1 cellular context compared by ENCODE assay signal in genomic region chr4:53039741-53040458, GRCh38.
TF ChIP-seq lines count a peak whose summit lies in the region.

No MANE protein-coding gene starts in this region.

TF ChIP-seq in K562, 482 proteins besides CTCF, POLR2A, EP300 and RAD21 (continued from another document and continues in another):
- TF ChIP-seq TAL1 (IDR thresholded peaks at IDR 0.05) (peak; percentile 84), KAT7 (CRISPR knock-in tag; IDR thresholded peaks at IDR 0.05; ENCODE audit: borderline replicate concordance) (no peak), SMARCA4 (IDR thresholded peaks at IDR 0.05) (peak; percentile 85), ESRRB (CRISPR knock-in tag; IDR thresholded peaks at IDR 0.05; ENCODE audit: borderline replicate concordance) (no peak), MTA2 (IDR thresholded peaks at IDR 0.05; ENCODE audit: low read depth) (peak; percentile 72), NCOR1 (IDR thresholded peaks at IDR 0.05) (peak; percentile 80), ZNF212 (CRISPR knock-in tag; IDR thresholded peaks at IDR 0.05) (no peak), CEBPB (tag; IDR thresholded peaks at IDR 0.05) (peak; percentile 67), JUND (IDR thresholded peaks at IDR 0.05; ENCODE audit: borderline replicate concordance, low read depth, low read length) (peak; percentile 60; the same call in 1 of the 2 replicates), JUND (tag; IDR thresholded peaks at IDR 0.05; ENCODE audit: borderline replicate concordance, low read depth, low read length) (peak; percentile 56; the same call in 2 of the 3 replicates), NR2C2 (CRISPR knock-in tag; IDR thresholded peaks at IDR 0.05) (no peak), NR2C2 (tag; IDR thresholded peaks at IDR 0.05) (no peak), ZNF717 (CRISPR knock-in tag; IDR thresholded peaks at IDR 0.05) (no peak), ARID1B (IDR thresholded peaks at IDR 0.05) (peak; percentile 92), POLR2G (IDR thresholded peaks at IDR 0.05; ENCODE audit: low read depth, low read length) (no peak), BHLHE40 (IDR thresholded peaks at IDR 0.05; ENCODE audit: low read length) (peak; percentile 27; the same call in 1 of the 2 replicates), E2F1 (CRISPR knock-in tag; IDR thresholded peaks at IDR 0.05) (no peak), PBX2 (CRISPR knock-in tag; IDR thresholded peaks at IDR 0.05; ENCODE audit: low read depth) (no peak), PBX2 (tag; conservative IDR thresholded peaks at IDR 0.05; ENCODE audit: low read depth) (peak; percentile 75), HDAC2 (IDR thresholded peaks at IDR 0.05) (0 out of 2 replicates have a peak, but pooled peaks have one; percentile 53), PTRF (tag; IDR thresholded peaks at IDR 0.05) (no peak), NFIC (IDR thresholded peaks at IDR 0.05) (peak; percentile 40; the same call in 1 of the 2 replicates), CEBPG (CRISPR knock-in tag; IDR thresholded peaks at IDR 0.05) (no peak), CEBPG (tag; conservative IDR thresholded peaks at IDR 0.05 in 1 of 2, IDR thresholded peaks at IDR 0.05 in 1 of 2) (peak in 1 of 2 experiments; percentile 84; a peak in 3 of 4 replicates), VEZF1 (CRISPR knock-in tag; IDR thresholded peaks at IDR 0.05) (0 out of 2 replicates have a peak, but pooled peaks have one; percentile 14), CBFA2T2 (conservative IDR thresholded peaks at IDR 0.05) (peak; percentile 79), STAT5A (IDR thresholded peaks at IDR 0.05; ENCODE audit: borderline replicate concordance, low read length) (peak; percentile 71), CTBP1 (IDR thresholded peaks at IDR 0.05; ENCODE audit: borderline replicate concordance) (peak; percentile 48; the same call in 1 of the 2 replicates), SREBF2 (CRISPR knock-in tag; IDR thresholded peaks at IDR 0.05) (no peak), ARID3A (IDR thresholded peaks at IDR 0.05; ENCODE audit: borderline replicate concordance, low read depth, low read length) (peak; percentile 64; the same call in 1 of the 2 replicates), ETV6 (IDR thresholded peaks at IDR 0.05; ENCODE audit: borderline replicate concordance in 1 of 2, low read depth in 2 of 2, low read length in 1 of 2) (no peak), ETV6 (CRISPR knock-in tag; IDR thresholded peaks at IDR 0.05; ENCODE audit: borderline replicate concordance) (no peak), EHMT2 (IDR thresholded peaks at IDR 0.05) (0 out of 2 replicates have a peak, but pooled peaks have one; percentile 25), ATF7 (IDR thresholded peaks at IDR 0.05) (peak; percentile 73; the same call in 1 of the 2 replicates), FOXK2 (conservative IDR thresholded peaks at IDR 0.05 in 1 of 2, IDR thresholded peaks at IDR 0.05 in 1 of 2; ENCODE audit: low read depth in 2 of 2) (peak; percentile 49 to 58; a peak in 3 of 4 replicates), SPI1 (IDR thresholded peaks at IDR 0.05; ENCODE audit: borderline replicate concordance, low read depth, low read length) (no peak), MAFG (tag; conservative IDR thresholded peaks at IDR 0.05) (0 out of 2 replicates have a peak, but pooled peaks have one; percentile 14), POLR2AphosphoS5 (IDR thresholded peaks at IDR 0.05; ENCODE audit: control insufficient read depth, insufficient read depth, low read depth, low read length) (peak; percentile 66; the same call in 1 of the 2 replicates), MEIS2 (IDR thresholded peaks at IDR 0.05; ENCODE audit: partially characterized antibody) (peak; percentile 79), NR2C1 (IDR thresholded peaks at IDR 0.05) (no peak), NR2C1 (tag; IDR thresholded peaks at IDR 0.05) (no peak), DACH1 (IDR thresholded peaks at IDR 0.05; ENCODE audit: partially characterized antibody) (peak; percentile 36), ATF3 (IDR thresholded peaks at IDR 0.05) (peak; percentile 55), ATF3 (CRISPR knock-in tag; conservative IDR thresholded peaks at IDR 0.05) (no peak), RBM25 (IDR thresholded peaks at IDR 0.05; ENCODE audit: low read depth, low read length, severe bottlenecking) (peak; percentile 45), TARDBP (IDR thresholded peaks at IDR 0.05) (0 out of 2 replicates have a peak, but pooled peaks have one; percentile 44), PHF20 (IDR thresholded peaks at IDR 0.05; ENCODE audit: partially characterized antibody) (peak; percentile 20), GTF2A2 (tag; IDR thresholded peaks at IDR 0.05) (no peak), HDAC1 (IDR thresholded peaks at IDR 0.05) (peak in 1 of 2 experiments; percentile 42; a peak in 1 of 4 replicates), CREM (IDR thresholded peaks at IDR 0.05; ENCODE audit: low read depth) (peak; percentile 68), FOXM1 (IDR thresholded peaks at IDR 0.05; ENCODE audit: low read depth) (peak; percentile 51; the same call in 1 of the 2 replicates), FOXM1 (CRISPR knock-in tag; IDR thresholded peaks at IDR 0.05; ENCODE audit: low read depth) (no peak), MYC (IDR thresholded peaks at IDR 0.05; ENCODE audit: low read depth, low read length) (peak; percentile 42), MYC (CRISPR knock-in tag; IDR thresholded peaks at IDR 0.05; ENCODE audit: borderline replicate concordance, low read depth) (no peak), LEF1 (IDR thresholded peaks at IDR 0.05) (0 out of 2 replicates have a peak, but pooled peaks have one; percentile 65), ZNF583 (CRISPR knock-in tag; IDR thresholded peaks at IDR 0.05) (no peak), CTCFL (IDR thresholded peaks at IDR 0.05; ENCODE audit: borderline replicate concordance, insufficient read depth, low read depth, low read length, poor library complexity, severe bottlenecking) (no peak)
- TF ChIP-seq, protein P1, sequence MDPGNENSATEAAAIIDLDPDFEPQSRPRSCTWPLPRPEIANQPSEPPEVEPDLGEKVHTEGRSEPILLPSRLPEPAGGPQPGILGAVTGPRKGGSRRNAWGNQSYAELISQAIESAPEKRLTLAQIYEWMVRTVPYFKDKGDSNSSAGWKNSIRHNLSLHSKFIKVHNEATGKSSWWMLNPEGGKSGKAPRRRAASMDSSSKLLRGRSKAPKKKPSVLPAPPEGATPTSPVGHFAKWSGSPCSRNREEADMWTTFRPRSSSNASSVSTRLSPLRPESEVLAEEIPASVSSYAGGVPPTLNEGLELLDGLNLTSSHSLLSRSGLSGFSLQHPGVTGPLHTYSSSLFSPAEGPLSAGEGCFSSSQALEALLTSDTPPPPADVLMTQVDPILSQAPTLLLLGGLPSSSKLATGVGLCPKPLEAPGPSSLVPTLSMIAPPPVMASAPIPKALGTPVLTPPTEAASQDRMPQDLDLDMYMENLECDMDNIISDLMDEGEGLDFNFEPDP (CRISPR knock-in tag; IDR thresholded peaks at IDR 0.05), result no peak
- TF ChIP-seq, protein P2, sequence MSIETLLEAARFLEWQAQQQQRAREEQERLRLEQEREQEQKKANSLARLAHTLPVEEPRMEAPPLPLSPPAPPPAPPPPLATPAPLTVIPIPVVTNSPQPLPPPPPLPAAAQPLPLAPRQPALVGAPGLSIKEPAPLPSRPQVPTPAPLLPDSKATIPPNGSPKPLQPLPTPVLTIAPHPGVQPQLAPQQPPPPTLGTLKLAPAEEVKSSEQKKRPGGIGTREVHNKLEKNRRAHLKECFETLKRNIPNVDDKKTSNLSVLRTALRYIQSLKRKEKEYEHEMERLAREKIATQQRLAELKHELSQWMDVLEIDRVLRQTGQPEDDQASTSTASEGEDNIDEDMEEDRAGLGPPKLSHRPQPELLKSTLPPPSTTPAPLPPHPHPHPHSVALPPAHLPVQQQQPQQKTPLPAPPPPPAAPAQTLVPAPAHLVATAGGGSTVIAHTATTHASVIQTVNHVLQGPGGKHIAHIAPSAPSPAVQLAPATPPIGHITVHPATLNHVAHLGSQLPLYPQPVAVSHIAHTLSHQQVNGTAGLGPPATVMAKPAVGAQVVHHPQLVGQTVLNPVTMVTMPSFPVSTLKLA (conservative IDR thresholded peaks at IDR 0.05), result 0 out of 4 replicates have a peak, but pooled peaks of 1 of the 2 experiments have one; percentile 22
- TF ChIP-seq, protein P3, sequence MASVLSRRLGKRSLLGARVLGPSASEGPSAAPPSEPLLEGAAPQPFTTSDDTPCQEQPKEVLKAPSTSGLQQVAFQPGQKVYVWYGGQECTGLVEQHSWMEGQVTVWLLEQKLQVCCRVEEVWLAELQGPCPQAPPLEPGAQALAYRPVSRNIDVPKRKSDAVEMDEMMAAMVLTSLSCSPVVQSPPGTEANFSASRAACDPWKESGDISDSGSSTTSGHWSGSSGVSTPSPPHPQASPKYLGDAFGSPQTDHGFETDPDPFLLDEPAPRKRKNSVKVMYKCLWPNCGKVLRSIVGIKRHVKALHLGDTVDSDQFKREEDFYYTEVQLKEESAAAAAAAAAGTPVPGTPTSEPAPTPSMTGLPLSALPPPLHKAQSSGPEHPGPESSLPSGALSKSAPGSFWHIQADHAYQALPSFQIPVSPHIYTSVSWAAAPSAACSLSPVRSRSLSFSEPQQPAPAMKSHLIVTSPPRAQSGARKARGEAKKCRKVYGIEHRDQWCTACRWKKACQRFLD (CRISPR knock-in tag; IDR thresholded peaks at IDR 0.05), result peak; percentile 27; the same call in 1 of the 2 replicates
